ENCODE assay signal across 32 cellular contexts in genomic region chr15:48367483-48367882, GRCh38. TPM values are rescaled to one million over a fixed set of nuclear protein-coding genes. Genes with fewer than 3 reads are reported as not detected.
DNase-seq lines count a peak whose midpoint lies in the region; ATAC-seq, FAIRE-seq and TF ChIP-seq lines count a peak whose summit lies in the region.
"Had no signal": no experiment of that assay in that cellular context is flagged by ENCODE, and none has a peak within 500 bp of the region (broad histone marks: within the 10 kb centered on the region; RNA-seq: fewer than 3 reads in every experiment).

No MANE protein-coding gene starts in this region.

- no peak for TF ChIP-seq EP300 in K562 (IDR thresholded peaks at IDR 0.05; ENCODE audit: low read length)

- H3K27ac Mint-ChIP-seq in glutamatergic neuron (ENCODE audit: unreplicated experiment) = no peak overlapping the region
- H3K27ac Mint-ChIP-seq in activated T-cell treated with anti-CD3 and anti-CD28 coated beads, Interleukin-2, amount 50 U/mL, for 72 hours = no peak overlapping the region
- H3K27ac Mint-ChIP-seq: activated CD4-positive, alpha-beta T cell treated with anti-CD3 and anti-CD28 coated beads, Interleukin-2, amount 10 ng/mL, durations not matched to agents 24 days and 14 days; activated naive CD4-positive, alpha-beta T cell treated with anti-CD3 and anti-CD28 coated beads, Interleukin-2, amount 10 ng/mL, durations not matched to agents 7 days and 5 days; H9; immature natural killer cell; mesothelial cell of epicardium; naive thymus-derived CD8-positive, alpha-beta T cell had no signal

- no peak overlapping the region for H3K4me3 Mint-ChIP-seq in glutamatergic neuron (ENCODE audit: unreplicated experiment)
- H3K4me3 Mint-ChIP-seq in activated T-cell treated with anti-CD3 and anti-CD28 coated beads, Interleukin-2, amount 50 U/mL, for 72 hours = no peak overlapping the region
- H3K4me3 Mint-ChIP-seq: activated CD4-positive, alpha-beta T cell treated with anti-CD3 and anti-CD28 coated beads, Interleukin-2, amount 10 ng/mL, durations not matched to agents 24 days and 14 days; activated naive CD4-positive, alpha-beta T cell treated with anti-CD3 and anti-CD28 coated beads, Interleukin-2, amount 10 ng/mL, durations not matched to agents 7 days and 5 days; central memory CD8-positive, alpha-beta T cell; H9; immature natural killer cell; mesothelial cell of epicardium; naive thymus-derived CD8-positive, alpha-beta T cell had no signal

- DNase-seq in Right ventricle myocardium inferior (ENCODE audit: missing footprints) (no peak), cardiac septum (ENCODE audit: low spot score) (no peak), K562 (ENCODE audit: extremely low read depth in 1 of 4, low spot score in 3 of 4) (no peak), Right ventricle myocardium superior (no peak), lower leg skin (ENCODE audit: low spot score in 2 of 2) (no peak), glutamatergic neuron (no peak), PC-9 (no peak)
- no peak for DNase-seq in activated T-cell treated with anti-CD3 and anti-CD28 coated beads, Interleukin-2, amount 50 U/mL, for 72 hours
- DNase-seq: activated CD4-positive, alpha-beta T cell treated with anti-CD3 and anti-CD28 coated beads, Interleukin-2, amount 10 ng/mL, durations not matched to agents 24 days and 14 days; activated naive CD4-positive, alpha-beta T cell treated with anti-CD3 and anti-CD28 coated beads, Interleukin-2, amount 10 ng/mL, durations not matched to agents 7 days and 5 days; activated T-cell treated with anti-CD3 and anti-CD28 coated beads, Interleukin-2, amount 50 U/mL, for 48 hours; COR-L47; DMS79 treated with DMSO at 0.1 percent for 48 hours; foreskin keratinocyte; H9; hippocampal formation; immature natural killer cell; naive thymus-derived CD8-positive, alpha-beta T cell; NCI-H1436; NCI-H2107; NCI-H524; occipital lobe; SK-N-SH; T-helper 2 cell; upper lobe of left lung had no signal

- no peak for TF ChIP-seq CTCF in K562 (IDR thresholded peaks at IDR 0.05 in 2 of 3, conservative IDR thresholded peaks at IDR 0.05 in 1 of 3; ENCODE audit: insufficient read depth in 2 of 3, low read depth in 1 of 3, low read length in 3 of 3)
- TF ChIP-seq CTCF in lower leg skin (IDR thresholded peaks at IDR 0.05) = no peak
- no peak for TF ChIP-seq CTCF in glutamatergic neuron (IDR thresholded peaks at IDR 0.05; ENCODE audit: partially characterized antibody, unreplicated experiment)
- TF ChIP-seq CTCF in PC-9 (conservative IDR thresholded peaks at IDR 0.05) = no peak

- no peak for TF ChIP-seq RAD21 in K562 (CRISPR knock-in tag; conservative IDR thresholded peaks at IDR 0.05 in 1 of 2, IDR thresholded peaks at IDR 0.05 in 1 of 2)

- H3K4me3 ChIP-seq in K562 (no peak overlapping the region), lower leg skin (ENCODE audit: low read depth, poor library complexity, severe bottlenecking) (no peak overlapping the region), PC-9 (no peak overlapping the region)
- H3K4me3 ChIP-seq: A549; BLaER1 treated with 17β-estradiol and CSF1 and Interleukin-3, amounts not matched to agents 10 nM and 100 nM; upper lobe of left lung had no signal

- no peak overlapping the region for H2AFZ ChIP-seq in K562 (ENCODE audit: low read depth, low read length)
- no peak overlapping the region for H2AFZ ChIP-seq in PC-9

- H3K9me1 ChIP-seq in K562 (ENCODE audit: control insufficient read depth, insufficient read depth, low read length) = no peaks in the 10 kb centered on the region

- ATAC-seq in Right ventricle myocardium inferior (peak; percentile 41), K562 (no peak), Right ventricle myocardium superior (ENCODE audit: poor library complexity) (peak; percentile 62)
- ATAC-seq in activated T-cell treated with anti-CD3 and anti-CD28 coated beads, Interleukin-2, amount 50 U/mL, for 72 hours (replicated peaks in 1 of 2) = no peak
- ATAC-seq: A549; foreskin keratinocyte; left lobe of liver; naive thymus-derived CD8-positive, alpha-beta T cell had no signal

- H3K9me3 Mint-ChIP-seq in glutamatergic neuron (ENCODE audit: unreplicated experiment) = no peaks in the 10 kb centered on the region
- H3K9me3 Mint-ChIP-seq in activated T-cell treated with anti-CD3 and anti-CD28 coated beads, Interleukin-2, amount 50 U/mL, for 72 hours = no peaks in the 10 kb centered on the region
- H3K9me3 Mint-ChIP-seq: activated naive CD4-positive, alpha-beta T cell treated with anti-CD3 and anti-CD28 coated beads, Interleukin-2, amount 10 ng/mL, durations not matched to agents 7 days and 5 days; central memory CD8-positive, alpha-beta T cell; H9; immature natural killer cell; naive thymus-derived CD8-positive, alpha-beta T cell had no signal

- H3K36me3 Mint-ChIP-seq in glutamatergic neuron (ENCODE audit: unreplicated experiment) = no peaks in the 10 kb centered on the region
- H3K36me3 Mint-ChIP-seq in activated T-cell treated with anti-CD3 and anti-CD28 coated beads, Interleukin-2, amount 50 U/mL, for 72 hours (ENCODE audit: insufficient read depth in 2 of 2) = no peaks in the 10 kb centered on the region
- H3K36me3 Mint-ChIP-seq: activated naive CD4-positive, alpha-beta T cell treated with anti-CD3 and anti-CD28 coated beads, Interleukin-2, amount 10 ng/mL, durations not matched to agents 7 days and 5 days; immature natural killer cell; mesothelial cell of epicardium; naive thymus-derived CD8-positive, alpha-beta T cell had no signal

- no peaks in the 10 kb centered on the region for H3F3A ChIP-seq in PC-9 (ENCODE audit: insufficient read depth, low read depth)

- H3K4me1 ChIP-seq in K562 (replicated peaks in 1 of 2; ENCODE audit: control insufficient read depth in 2 of 2, insufficient read depth in 2 of 2, low read length in 2 of 2) = peaks cover 0 to 3% of the 10 kb centered on the region in 2 experiments; a peak in 1 of 5 replicates
- H3K4me1 ChIP-seq in PC-9 (replicated peaks; ENCODE audit: insufficient read depth) = peaks cover 6% of the 10 kb centered on the region; the same call in 1 of the 2 replicates
- H3K4me1 ChIP-seq: A549, foreskin keratinocyte, upper lobe of left lung had no signal

- H3K36me3 ChIP-seq in K562 (ENCODE audit: control insufficient read depth, insufficient read depth, low read length) (no peaks in the 10 kb centered on the region), PC-9 (ENCODE audit: low read depth) (no peaks in the 10 kb centered on the region)
- H3K36me3 ChIP-seq: BLaER1 treated with 17β-estradiol and CSF1 and Interleukin-3, amounts not matched to agents 10 nM and 100 nM; upper lobe of left lung had no signal

- BruUV-seq in K562 (replicated peaks; lab: Mats Ljungman, UMichigan) (no TSS peak), PC-9 (replicated peaks; lab: Mats Ljungman, UMichigan) (no TSS peak)

- H3K27ac ChIP-seq in K562 (ENCODE audit: extremely low read depth, low read depth, low read length) = no peak overlapping the region
- H3K27ac ChIP-seq in PC-9 = no peak overlapping the region
- H3K27ac ChIP-seq: A549; BLaER1 treated with 17β-estradiol and CSF1 and Interleukin-3, amounts not matched to agents 10 nM and 100 nM; foreskin keratinocyte; upper lobe of left lung; VCaP had no signal

- CTCF ChIA-PET in K562 (lab: Yijun Ruan, JAX; ENCODE audit: low intra/inter-chr PET ratio) = no interaction called here
- CTCF ChIA-PET in PC-9 (lab: Charles Lee) = no interaction called here

- intact Hi-C loops in Right ventricle myocardium inferior (cut with DNase I) = loop anchor here (10.0 kb wide), 1 partner anchor 47 kb away; no protein-coding TSS in a partner anchor
- intact Hi-C loops in cardiac septum (cut with DNase I) = no loop called here
- intact Hi-C loops in K562 (cut with micrococcal nuclease) = no loop called here
- intact Hi-C loops in Right ventricle myocardium superior (cut with DNase I) = loop anchor here (10.0 kb wide), 1 partner anchor 277 kb away; the partner anchor contains the start of gene FBN1
- intact Hi-C loops in lower leg skin (cut with DNase I; ENCODE audit: low total_unique reads) = no loop called here
- intact Hi-C loops in PC-9 (cut with micrococcal nuclease; ENCODE audit: unreplicated experiment) = no loop called here

- POLR2A ChIA-PET in K562 (lab: Yijun Ruan, JAX) = no interaction called here
- POLR2A ChIA-PET in PC-9 (lab: Charles Lee; ENCODE audit: unreplicated experiment) = no interaction called here

- no peaks in the 10 kb centered on the region for H3K4me1 Mint-ChIP-seq in glutamatergic neuron (ENCODE audit: low read depth, unreplicated experiment)
- H3K4me1 Mint-ChIP-seq in activated T-cell treated with anti-CD3 and anti-CD28 coated beads, Interleukin-2, amount 50 U/mL, for 72 hours (ENCODE audit: low read depth) = no peaks in the 10 kb centered on the region
- H3K4me1 Mint-ChIP-seq: activated CD4-positive, alpha-beta T cell treated with anti-CD3 and anti-CD28 coated beads, Interleukin-2, amount 10 ng/mL, durations not matched to agents 24 days and 14 days; activated naive CD4-positive, alpha-beta T cell treated with anti-CD3 and anti-CD28 coated beads, Interleukin-2, amount 10 ng/mL, durations not matched to agents 7 days and 5 days; central memory CD8-positive, alpha-beta T cell; H9; immature natural killer cell; mesothelial cell of epicardium had no signal

- H3K27me3 ChIP-seq in K562 (ENCODE audit: control insufficient read depth in 2 of 2, insufficient read depth in 2 of 2, low read length in 2 of 2) (no peaks in the 10 kb centered on the region; a peak in 1 of 5 replicates), PC-9 (ENCODE audit: insufficient read depth, low read depth) (no peaks in the 10 kb centered on the region)
- H3K27me3 ChIP-seq: BLaER1 treated with 17β-estradiol and CSF1 and Interleukin-3, amounts not matched to agents 10 nM and 100 nM; foreskin keratinocyte; upper lobe of left lung had no signal

- H3K27me3 Mint-ChIP-seq in glutamatergic neuron (ENCODE audit: unreplicated experiment) = no peaks in the 10 kb centered on the region
- H3K27me3 Mint-ChIP-seq in activated T-cell treated with anti-CD3 and anti-CD28 coated beads, Interleukin-2, amount 50 U/mL, for 72 hours (ENCODE audit: low read depth) = no peaks in the 10 kb centered on the region

- H3K4me2 ChIP-seq in K562 (ENCODE audit: insufficient read depth, low read length) (no peak overlapping the region), PC-9 (no peak overlapping the region)
- H3K4me2 ChIP-seq: A549; BLaER1 treated with 17β-estradiol and CSF1 and Interleukin-3, amounts not matched to agents 10 nM and 100 nM; SK-N-SH had no signal

- H4K20me1 ChIP-seq in K562 (replicated peaks; ENCODE audit: control insufficient read depth, insufficient read depth, low read length) (no peaks in the 10 kb centered on the region), PC-9 (ENCODE audit: insufficient read depth) (no peaks in the 10 kb centered on the region)
- H4K20me1 ChIP-seq: BLaER1 treated with 17β-estradiol and CSF1 and Interleukin-3, amounts not matched to agents 10 nM and 100 nM had no signal

- in situ Hi-C loops in K562 (cut with MboI) = loop anchor here (25.0 kb wide), 2 partner anchors 445 to 1770 kb away; partner anchors contain the start of gene CEP152

- FAIRE-seq in K562 (lab: Jason Lieb, UNC) = no peak
- FAIRE-seq: A549, GM12892 had no signal

- no peak overlapping the region for H3K9ac ChIP-seq in K562 (ENCODE audit: insufficient read depth in 1 of 2, low read depth in 2 of 2, low read length in 2 of 2)
- H3K9ac ChIP-seq: BLaER1 treated with 17β-estradiol and CSF1 and Interleukin-3, amounts not matched to agents 10 nM and 100 nM; SK-N-SH had no signal

- WGBS in K562 (ENCODE audit: insufficient coverage, low coverage, missing lambda C conversion rate) = 0% methylated on average over 2 of the region's 3 CpGs
- 56 to 66% methylated on average over 3 of the region's 3 CpGs for WGBS in lower leg skin, 2 donors

- no peaks in the 10 kb centered on the region for H3K9me2 ChIP-seq in PC-9 (ENCODE audit: insufficient read depth)
- H3K9me2 ChIP-seq: SK-N-SH had no signal

- H3K79me2 ChIP-seq in K562 (ENCODE audit: control insufficient read depth, insufficient read depth, low read length) = no peaks in the 10 kb centered on the region
- no peaks in the 10 kb centered on the region for H3K79me2 ChIP-seq in PC-9 (ENCODE audit: low read depth)

- TF ChIP-seq POLR2A in K562 (conservative IDR thresholded peaks at IDR 0.05) (no peak), lower leg skin (IDR thresholded peaks at IDR 0.05) (no peak)

- H3K9me3 ChIP-seq in K562 (replicated peaks; ENCODE audit: control insufficient read depth, insufficient read depth, low read depth, low read length) (no peaks in the 10 kb centered on the region; the same call in 1 of the 2 replicates), PC-9 (ENCODE audit: insufficient read depth, low read depth) (no peaks in the 10 kb centered on the region; the same call in 1 of the 2 replicates)
- H3K9me3 ChIP-seq: A549; BLaER1 treated with 17β-estradiol and CSF1 and Interleukin-3, amounts not matched to agents 10 nM and 100 nM; SK-N-SH; upper lobe of left lung had no signal

RNA-seq across cellular contexts. Expression of gene DUT, which starts 36.3 kb away (rescaled TPM):
- total RNA-seq in Right ventricle myocardium inferior = 86.5 TPM
- 66.9 TPM for total RNA-seq in cardiac septum
- total RNA-seq in K562 (2011; cell fraction: chromatin; rRNA removed; ENCODE audit: low replicate concordance) = 37.5 and 40.5 TPM in 2 replicates
- total RNA-seq in K562 (2011; cell fraction: nucleolus; rRNA removed) = 17.5 and 34.1 TPM in 2 replicates
- total RNA-seq in K562 (2011; cell fraction: nucleoplasm; rRNA removed) = 25.6 and 36.2 TPM in 2 replicates
- total RNA-seq in K562 (2014; rRNA removed) = 93.1 and 104 TPM in 2 replicates
- 96.7 and 126 TPM in 2 replicates for total RNA-seq in K562 (2014; rRNA removed; fragmentation: Illumina TruSeq; extraction: Trizol)
- 76.0 and 81.4 TPM in 2 replicates for total RNA-seq in K562 (2015; rRNA removed; fragmentation: Illumina TruSeq; extraction: Trizol)
- total RNA-seq in K562 (2021) = 235 TPM in 2 replicates
- 73.2 and 94.9 TPM in 2 replicates for polyA plus RNA-seq in K562 (2011; rRNA removed)
- 59.1 and 96.2 TPM in 2 replicates for polyA plus RNA-seq in K562 (2011; cell fraction: cytosol; rRNA removed)
- polyA plus RNA-seq in K562 (2011; cell fraction: nucleus; rRNA removed) = 77.0 and 84.4 TPM in 2 replicates
- 132 and 177 TPM in 2 replicates for polyA plus RNA-seq in K562 (2012)
- polyA plus RNA-seq in K562 (2014; fragmentation: Illumina TruSeq; extraction: Trizol) = 111 and 112 TPM in 2 replicates
- 10 to 100 TPM; 13.9 to 16.7 TPM for polyA plus RNA-seq in K562 (2014; fragmentation: Nextera tagmentation; extraction: Ambion mirVana)
- 124 and 139 TPM in 2 replicates for polyA plus RNA-seq in K562 (2014; rRNA removed)
- 37.0 and 42.3 TPM in 2 replicates for polyA minus RNA-seq in K562 (2011; rRNA and poly(A)+ RNA removed)
- polyA minus RNA-seq in K562 (2011; cell fraction: cytosol; rRNA and poly(A)+ RNA removed) = 53.9 and 58.8 TPM in 2 replicates
- 30.0 and 41.5 TPM in 2 replicates for polyA minus RNA-seq in K562 (2011; cell fraction: nucleus; rRNA and poly(A)+ RNA removed)
- total RNA-seq in Right ventricle myocardium superior = 79.0 TPM
- total RNA-seq in lower leg skin = 100 to 1,000 TPM in 1 of 4 donors, 10 to 100 TPM in 3; 69.6 to 140 (median 84.0) TPM
- 34.3 TPM for total RNA-seq in glutamatergic neuron (ENCODE audit: unreplicated experiment)
- total RNA-seq in PC-9 (2021) = 148 and 169 TPM in 2 replicates
- 100 to 1,000 TPM; 279 to 288 TPM for total RNA-seq in activated T-cell treated with anti-CD3 and anti-CD28 coated beads, Interleukin-2, amount 50 U/mL, for 72 hours

Comparison
In these comparisons a context has a peak if more than half of its experiments do, and no peak if none do; other contexts are left out.
1. intact Hi-C loops: an anchor here in Right ventricle myocardium inferior (10.0 kb wide) and Right ventricle myocardium superior (10.0 kb wide); none called in cardiac septum, K562, lower leg skin and PC-9.
2. ATAC-seq: peak in Right ventricle myocardium inferior (single experiment) and Right ventricle myocardium superior (single experiment); none in K562 (single experiment) and activated T-cell treated with anti-CD3 and anti-CD28 coated beads, Interleukin-2, amount 50 U/mL, for 72 hours (0 of 2).